ENCODE assay signal across 2 cellular contexts in the genomic region with DNA sequence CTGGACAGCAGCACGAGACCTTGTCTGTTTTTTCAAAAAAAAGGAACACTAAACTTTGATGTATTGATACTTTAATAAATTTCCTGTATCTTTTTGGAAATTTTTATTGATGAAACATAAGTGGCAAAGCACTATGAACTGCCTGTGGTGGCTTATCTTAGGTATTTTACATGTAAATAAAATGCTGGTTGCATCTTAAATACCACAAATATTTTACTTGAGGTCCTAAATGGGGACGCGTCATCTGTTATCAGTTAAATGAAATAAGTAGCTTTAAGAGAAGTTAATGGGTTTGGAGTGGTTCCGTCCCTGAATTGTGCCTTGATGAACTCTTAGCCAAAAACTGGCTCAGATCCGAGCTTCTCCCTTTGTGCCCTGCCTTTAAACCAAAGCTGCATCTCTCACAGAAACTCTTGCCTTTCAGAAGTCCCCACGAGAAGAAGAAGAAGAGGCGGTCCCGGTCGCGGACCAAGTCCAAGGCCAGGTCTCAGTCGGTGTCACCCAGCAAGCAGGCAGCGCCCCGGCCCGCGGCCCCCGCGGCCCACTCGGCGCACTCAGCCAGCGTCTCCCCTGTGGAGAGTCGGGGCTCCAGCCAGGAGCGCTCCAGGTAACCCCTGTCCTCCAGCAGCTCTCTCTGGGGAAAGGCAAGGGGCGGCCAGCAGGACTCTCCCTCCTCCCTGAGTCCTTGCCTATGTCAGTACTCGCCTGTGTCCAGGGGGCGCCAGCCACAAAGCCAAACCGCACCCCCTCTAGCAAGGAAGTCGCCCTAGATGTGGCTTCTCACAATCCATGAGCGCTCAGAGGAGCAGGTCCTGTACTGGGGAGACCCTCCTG.
TF ChIP-seq lines count a peak whose summit lies in the region.

No MANE protein-coding gene starts in this region.

TF ChIP-seq in HepG2, 621 proteins besides CTCF, POLR2A, EP300 and RAD21:
- TF ChIP-seq IRF2 (CRISPR knock-in tag; IDR thresholded peaks at IDR 0.05) (no peak), PAF1 (CRISPR knock-in tag; IDR thresholded peaks at IDR 0.05) (no peak), STAG1 (CRISPR knock-in tag; IDR thresholded peaks at IDR 0.05) (peak; percentile 43; the same call in 1 of the 2 replicates), ZNF263 (CRISPR knock-in tag; IDR thresholded peaks at IDR 0.05) (peak; percentile 91), AGO2 (optimal IDR thresholded peaks at IDR 0.05; ENCODE audit: low read depth, low read length) (peak; percentile 72), EEA1 (CRISPR knock-in tag; IDR thresholded peaks at IDR 0.05; ENCODE audit: borderline replicate concordance) (no peak)

TF ChIP-seq in WTC11, 78 proteins besides CTCF, POLR2A, EP300 and RAD21:
- TF ChIP-seq IRF2 (CRISPR knock-in tag; IDR thresholded peaks at IDR 0.05; ENCODE audit: borderline replicate concordance, low read depth) (no peak), ZNF263 (CRISPR knock-in tag; IDR thresholded peaks at IDR 0.05; ENCODE audit: low read depth) (peak; percentile 95)
